Comparison of ENCODE assay signal across 8 cellular contexts in the genomic region with DNA sequence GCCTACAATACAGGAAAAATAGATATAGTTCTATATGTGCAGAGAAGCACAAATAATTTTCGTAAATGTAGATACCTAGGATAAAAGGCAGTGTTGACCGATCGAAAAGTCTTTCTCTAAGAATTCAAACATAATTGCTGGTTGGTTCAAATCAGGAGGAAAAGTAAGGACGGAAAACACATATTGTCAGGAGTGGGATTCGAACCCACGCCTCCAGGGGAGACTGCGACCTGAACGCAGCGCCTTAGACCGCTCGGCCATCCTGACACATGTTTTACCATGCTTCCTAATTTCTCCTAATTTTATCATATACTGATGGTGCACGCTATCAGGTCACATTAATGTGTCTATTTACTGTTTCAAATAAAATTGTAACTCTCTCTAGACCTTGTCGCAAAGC. TPM values are rescaled to one million over a fixed set of nuclear protein-coding genes. Genes with fewer than 3 reads are reported as not detected.
DNase-seq lines count a peak whose midpoint lies in the region; ATAC-seq and TF ChIP-seq lines count a peak whose summit lies in the region.
"Not testable (repeated sequence)": the region's sequence is repeated elsewhere in the genome, so short reads cannot be mapped to it uniquely, and the experiment has no call there.

No MANE protein-coding gene starts in this region.

- H3K27me3 Mint-ChIP-seq in CD4-positive, alpha-beta T cell, result peaks cover 16% of the 10 kb centered on the region
- not testable (repeated sequence) for H3K27me3 Mint-ChIP-seq in effector memory CD8-positive, alpha-beta T cell

- CTCF ChIA-PET in CD4-positive, alpha-beta T cell (lab: Charles Lee), result interaction anchor here (0.7 kb wide), 1 partner anchor 38 kb away, joined by 3 read pairs; no protein-coding TSS in a partner anchor
- CTCF ChIA-PET in PC-9 (lab: Charles Lee), result interaction anchor here (0.6 to 0.7 kb wide), 2 partner anchors 32 to 46 kb away, joined by 10 to 14 read pairs; no protein-coding TSS in a partner anchor

- H3K79me2 ChIP-seq in PC-9 (ENCODE audit: low read depth), result not testable (repeated sequence)

- H3K9me3 ChIP-seq in CD4-positive, alpha-beta T cell (ENCODE audit: control insufficient read depth, low read length); PC-9 (ENCODE audit: insufficient read depth, low read depth): not testable (repeated sequence)

- TF ChIP-seq CTCF in CD4-positive, alpha-beta T cell (IDR thresholded peaks at IDR 0.05); PC-9 (conservative IDR thresholded peaks at IDR 0.05): not testable (repeated sequence)

- not testable (repeated sequence) for H3K27me3 ChIP-seq in CD4-positive, alpha-beta T cell (ENCODE audit: control insufficient read depth, insufficient read depth, low read length); PC-9 (ENCODE audit: insufficient read depth, low read depth)

- POLR2A ChIA-PET in CD4-positive, alpha-beta T cell (lab: Charles Lee), result interaction anchor here (1.0 to 2.9 kb wide), 6 partner anchors 10 to 219 kb away, joined by 3 to 30 read pairs (median 4); a partner anchor contains a TSS
- POLR2A ChIA-PET in PC-9 (lab: Charles Lee; ENCODE audit: unreplicated experiment), result interaction anchor here (1.1 kb wide), 1 partner anchor 9 kb away, joined by 4 read pairs; no protein-coding TSS in a partner anchor

- not testable (repeated sequence) for TF ChIP-seq EP300 in Ishikawa (IDR thresholded peaks at IDR 0.05; ENCODE audit: borderline replicate concordance)

- not testable (repeated sequence) for H3K4me1 ChIP-seq in PC-9 (replicated peaks; ENCODE audit: insufficient read depth)

- H3K4me3 ChIP-seq in PC-9, result peak overlapping the region; percentile 66

- peak; percentile 38 for ATAC-seq in CD4-positive, alpha-beta T cell (ENCODE audit: poor library complexity)
- ATAC-seq in GM21423 (IDR thresholded peaks at IDR 0.05; ENCODE audit: unreplicated experiment), result peak; percentile 41
- ATAC-seq in effector memory CD8-positive, alpha-beta T cell (replicated peaks), result peak; percentile 38

- peaks cover 25% of the 10 kb centered on the region for H3K4me1 Mint-ChIP-seq in CD4-positive, alpha-beta T cell (ENCODE audit: low read depth)
- H3K4me1 Mint-ChIP-seq in effector memory CD8-positive, alpha-beta T cell (ENCODE audit: low read depth in 2 of 2), result peaks cover 12 to 22% of the 10 kb centered on the region in 2 donors

- H3K36me3 ChIP-seq in PC-9 (ENCODE audit: low read depth), result not testable (repeated sequence)

- H3F3A ChIP-seq in PC-9 (ENCODE audit: insufficient read depth, low read depth), result not testable (repeated sequence)

- not testable (repeated sequence) for H3K27ac ChIP-seq in CD4-positive, alpha-beta T cell (ENCODE audit: low read depth, low read length); PC-9

- peak overlapping the region; percentile 99 for H3K4me3 Mint-ChIP-seq in CD4-positive, alpha-beta T cell
- peak overlapping the region; percentile 94 to 99 for H3K4me3 Mint-ChIP-seq in effector memory CD8-positive, alpha-beta T cell

- not testable (repeated sequence) for H2AFZ ChIP-seq in PC-9

- not testable (repeated sequence) for TF ChIP-seq RAD21 in Ishikawa (IDR thresholded peaks at IDR 0.05; ENCODE audit: low read depth)

- not testable (repeated sequence) for H4K20me1 ChIP-seq in PC-9 (ENCODE audit: insufficient read depth)

- not testable (repeated sequence) for H3K9me3 Mint-ChIP-seq in CD4-positive, alpha-beta T cell; effector memory CD8-positive, alpha-beta T cell

- not testable (repeated sequence) for H3K9me2 ChIP-seq in PC-9 (ENCODE audit: insufficient read depth)

- intact Hi-C loops in CD4-positive, alpha-beta T cell (cut with DNase I, micrococcal nuclease), result loop anchor here (5.0 to 10.0 kb wide), 3 partner anchors 92 to 135 kb away; no protein-coding TSS in a partner anchor
- intact Hi-C loops in PC-9 (cut with micrococcal nuclease; ENCODE audit: unreplicated experiment), result loop anchor here (1.0 to 2.0 kb wide), 3 partner anchors 10 to 91 kb away; no protein-coding TSS in a partner anchor

- DNase-seq in CD4-positive, alpha-beta T cell, result peak; percentile 37 to 68 (median 50)
- DNase-seq in PC-9, result peak; percentile 41 to 65
- DNase-seq in activated CD8-positive, alpha-beta memory T cell treated with anti-CD3 and anti-CD28 coated beads, Interleukin-2, amount 50 U/mL, for 48 hours, result peak; percentile 90
- DNase-seq in effector memory CD8-positive, alpha-beta T cell, result peak; percentile 50 to 73 (median 57)
- DNase-seq in lung microvascular endothelial cell (ENCODE audit: low read depth in 2 of 2), result peak; percentile 67 to 74
- peak; percentile 73 for DNase-seq in stimulated activated CD4-positive, alpha-beta T cell treated with anti-CD3 and anti-CD28 coated beads, Interleukin-4, amount 100 ng/mL, for 1 hour

- peaks cover 17% of the 10 kb centered on the region for H3K36me3 Mint-ChIP-seq in CD4-positive, alpha-beta T cell (ENCODE audit: low read depth)
- H3K36me3 Mint-ChIP-seq in effector memory CD8-positive, alpha-beta T cell (ENCODE audit: insufficient read depth), result peaks cover 31% of the 10 kb centered on the region

- BruUV-seq in PC-9 (replicated peaks; lab: Mats Ljungman, UMichigan), result not testable (repeated sequence)

- peak overlapping the region; percentile 83 for H3K4me2 ChIP-seq in PC-9

- H3K27ac Mint-ChIP-seq in CD4-positive, alpha-beta T cell, result peak overlapping the region; percentile 100
- peak overlapping the region; percentile 100 for H3K27ac Mint-ChIP-seq in effector memory CD8-positive, alpha-beta T cell

TF ChIP-seq in Ishikawa, 13 proteins besides CTCF, POLR2A, EP300 and RAD21:
- peak; percentile 73 for TF ChIP-seq TEAD4 (IDR thresholded peaks at IDR 0.05)

RNA-seq across cellular contexts. Expression of a gene that starts 5.8 kb away (rescaled TPM):
- 1 to 10 TPM in 1 of 2 experiments, under 1 TPM in 1; 0.78 to 1.0 TPM for total RNA-seq in CD4-positive, alpha-beta T cell
- total RNA-seq in PC-9 (2021), result 0.28 and 0.30 TPM in 2 replicates
- total RNA-seq in lung microvascular endothelial cell, result 0.22 and 0.99 TPM in 2 replicates

RNA-seq across cellular contexts. Expression of a gene that starts 19.5 kb away (rescaled TPM):
- under 1 TPM; 0.25 to 0.34 TPM for total RNA-seq in CD4-positive, alpha-beta T cell
- not detected in 2 replicates for total RNA-seq in PC-9 (2021)
- total RNA-seq in lung microvascular endothelial cell, result not detected in 2 replicates

RNA-seq across cellular contexts. Expression of a gene that starts 24.9 kb away (rescaled TPM):
- under 1 TPM; 0.63 to 0.89 TPM for total RNA-seq in CD4-positive, alpha-beta T cell
- 0.57 TPM in 1 of 2 replicates, not detected in the other for total RNA-seq in PC-9 (2021)
- 0.79 and 1.3 TPM in 2 replicates for total RNA-seq in lung microvascular endothelial cell
